In genomic region chr9:32344551-32345182, GRCh38 we compare ENCODE assay signal across 1 cellular context.
TF ChIP-seq lines count a peak whose summit lies in the region.

No MANE protein-coding gene starts in this region.

TF ChIP-seq in H1, 55 proteins besides CTCF, POLR2A, EP300 and RAD21 (continued from another document):
- 0 out of 4 replicates have a peak, but pooled peaks of 1 of the 2 experiments have one; percentile 73 for TF ChIP-seq SIN3A (conservative IDR thresholded peaks at IDR 0.05 in 1 of 2, IDR thresholded peaks at IDR 0.05 in 1 of 2; ENCODE audit: low read depth in 1 of 2, low read length in 2 of 2)
- peak; percentile 84 for TF ChIP-seq EGR1 (IDR thresholded peaks at IDR 0.05; ENCODE audit: borderline replicate concordance, low read depth, low read length)
- TF ChIP-seq CBX5 (IDR thresholded peaks at IDR 0.05; ENCODE audit: low read depth, low read length), result no peak
- TF ChIP-seq BRCA1 (IDR thresholded peaks at IDR 0.05; ENCODE audit: low read depth, low read length), result no peak
- TF ChIP-seq SIRT6 (IDR thresholded peaks at IDR 0.05; ENCODE audit: low read length), result no peak
- TF ChIP-seq CTBP2 (IDR thresholded peaks at IDR 0.05; ENCODE audit: borderline replicate concordance, insufficient read depth, insufficient read length, low read length), result no peak
- TF ChIP-seq HDAC6 (IDR thresholded peaks at IDR 0.05; ENCODE audit: low read depth, low read length), result no peak
- TF ChIP-seq SAP30 (IDR thresholded peaks at IDR 0.05; ENCODE audit: insufficient read depth, insufficient replicate concordance, low read length), result peak; percentile 7
- no peak for TF ChIP-seq YY1 (IDR thresholded peaks at IDR 0.05; ENCODE audit: low read depth, low read length)
- TF ChIP-seq POU5F1 (IDR thresholded peaks at IDR 0.05; ENCODE audit: low read depth, low read length), result 0 out of 2 replicates have a peak, but pooled peaks have one; percentile 26
